Comparison of ENCODE assay signal across 31 cellular contexts in genomic region chr12:116694653-116695463, GRCh38. TPM values are rescaled to one million over a fixed set of nuclear protein-coding genes. Genes with fewer than 3 reads are reported as not detected.
DNase-seq lines count a peak whose midpoint lies in the region; ATAC-seq and TF ChIP-seq lines count a peak whose summit lies in the region.
"Had no signal": no experiment of that assay in that cellular context is flagged by ENCODE, and none has a peak within 500 bp of the region (broad histone marks: within the 10 kb centered on the region; RNA-seq: fewer than 3 reads in every experiment).

No MANE protein-coding gene starts in this region.

- peak overlapping the region; percentile 44 for H3K9ac ChIP-seq in Karpas-422 (ENCODE audit: low read length)
- H3K9ac ChIP-seq: SK-N-SH had no signal

- peak overlapping the region; percentile 48 to 69 for H3K4me3 Mint-ChIP-seq in CD14-positive monocyte
- H3K4me3 Mint-ChIP-seq: activated CD4-positive, alpha-beta T cell treated with anti-CD3 and anti-CD28 coated beads for 36 hours; activated CD8-positive, alpha-beta T cell treated with anti-CD3 and anti-CD28 coated beads, Interleukin-2, amount 10 ng/mL, durations not matched to agents 7 days and 5 days; natural killer cell had no signal

- ATAC-seq in GM21619 (IDR thresholded peaks at IDR 0.05; ENCODE audit: unreplicated experiment), result no peak
- ATAC-seq: activated CD4-positive, alpha-beta T cell treated with anti-CD3 and anti-CD28 coated beads for 36 hours; activated CD8-positive, alpha-beta T cell treated with anti-CD3 and anti-CD28 coated beads, Interleukin-2, amount 10 ng/mL, durations not matched to agents 7 days and 5 days; activated naive CD4-positive, alpha-beta T cell treated with anti-CD3 and anti-CD28 coated beads, Interleukin-2, amount 50 U/mL, for 72 hours; gastrocnemius medialis; left lung; natural killer cell; upper lobe of right lung had no signal

- H3K79me2 ChIP-seq in Karpas-422 (ENCODE audit: low read length), result no peaks in the 10 kb centered on the region

- H3K27ac Mint-ChIP-seq in CD14-positive monocyte, result no peak overlapping the region
- H3K27ac Mint-ChIP-seq: activated CD4-positive, alpha-beta T cell treated with anti-CD3 and anti-CD28 coated beads for 36 hours; activated CD8-positive, alpha-beta T cell treated with anti-CD3 and anti-CD28 coated beads, Interleukin-2, amount 10 ng/mL, durations not matched to agents 7 days and 5 days; activated naive CD4-positive, alpha-beta T cell treated with anti-CD3 and anti-CD28 coated beads, Interleukin-2, amount 50 U/mL, for 72 hours; activated T-helper 2 cell treated with anti-CD3 and anti-CD28 coated beads, Interferon-gamma antibody, Interleukin-2, Interleukin-4, amounts not matched to agents 10 μg/mL and 5 μg/mL and 100 μg/mL, durations not matched to agents 14 hours and 24 hours and 36 hours; natural killer cell had no signal

- 83% methylated on average over 22 of the region's 22 CpGs for WGBS in suprapubic skin

- DNase-seq in CD14-positive monocyte (ENCODE audit: low spot score), result no peak
- DNase-seq in Karpas-422, result peak; percentile 63
- peak; percentile 40 for DNase-seq in cerebellar cortex (ENCODE audit: low spot score)
- DNase-seq in mesenteric fat pad (ENCODE audit: low spot score), result peak; percentile 76
- no peak for DNase-seq in SKM-1 treated with dmso at 0.1 percent for 144 hours (lab: John Stamatoyannopoulos, UW; ENCODE audit: unreplicated experiment)
- DNase-seq in suprapubic skin (ENCODE audit: low spot score in 2 of 2), result no peak
- no peak for DNase-seq in activated gamma-delta T cell (lab: John Stamatoyannopoulos, UW)
- DNase-seq: ACHN; activated CD4-positive, alpha-beta T cell treated with anti-CD3 and anti-CD28 coated beads for 36 hours; activated CD8-positive, alpha-beta T cell treated with anti-CD3 and anti-CD28 coated beads, Interleukin-2, amount 10 ng/mL, durations not matched to agents 7 days and 5 days; Calu3; DND-41; esophagus squamous epithelium; gastrocnemius medialis; hypothalamus; left lung; midbrain; natural killer cell; NCI-H1092; NCI-H1694 treated with DMSO at 0.1 percent for 48 hours; NCI-H69; ovary; SK-N-SH; small intestine; stimulated activated CD4-positive, alpha-beta T cell treated with anti-CD3 and anti-CD28 coated beads, Interleukin-1b, Interleukin-23, amount 100 ng/mL, for 48 hours; T-helper 2 cell; upper lobe of right lung had no signal

- TF ChIP-seq POLR2A in suprapubic skin (IDR thresholded peaks at IDR 0.05), result no peak

- no peak for TF ChIP-seq EP300 in suprapubic skin (IDR thresholded peaks at IDR 0.05)

- H3K9me2 ChIP-seq in Karpas-422 (replicated peaks; ENCODE audit: insufficient read depth, low read length), result no peaks in the 10 kb centered on the region
- H3K9me2 ChIP-seq: SK-N-SH had no signal

- H3K9me3 Mint-ChIP-seq in CD14-positive monocyte, result no peaks in the 10 kb centered on the region
- H3K9me3 Mint-ChIP-seq: activated naive CD4-positive, alpha-beta T cell treated with anti-CD3 and anti-CD28 coated beads, Interleukin-2, amount 50 U/mL, for 72 hours; activated T-helper 2 cell treated with anti-CD3 and anti-CD28 coated beads, Interferon-gamma antibody, Interleukin-2, Interleukin-4, amounts not matched to agents 10 μg/mL and 5 μg/mL and 100 μg/mL, durations not matched to agents 14 hours and 24 hours and 36 hours; natural killer cell had no signal

- intact Hi-C loops in CD14-positive monocyte (cut with micrococcal nuclease), result no loop called here

- H3K4me3 ChIP-seq in Karpas-422 (ENCODE audit: low read length) (peak overlapping the region; percentile 48; the same call in 1 of the 2 replicates), suprapubic skin (no peak overlapping the region)
- H3K4me3 ChIP-seq: ovary, upper lobe of right lung had no signal

- no peak overlapping the region for H2AFZ ChIP-seq in Karpas-422 (ENCODE audit: low read length)

- H3K4me1 Mint-ChIP-seq in CD14-positive monocyte, result peaks cover 55% of the 10 kb centered on the region

- no peaks in the 10 kb centered on the region for H4K20me1 ChIP-seq in Karpas-422 (ENCODE audit: insufficient read depth, low read depth, low read length)

- H3K36me3 Mint-ChIP-seq in CD14-positive monocyte, result no peaks in the 10 kb centered on the region
- H3K36me3 Mint-ChIP-seq: activated naive CD4-positive, alpha-beta T cell treated with anti-CD3 and anti-CD28 coated beads, Interleukin-2, amount 50 U/mL, for 72 hours; natural killer cell had no signal

- no peaks in the 10 kb centered on the region for H3K27me3 ChIP-seq in Karpas-422 (ENCODE audit: low read length)
- H3K27me3 ChIP-seq in suprapubic skin, result peaks cover 8% of the 10 kb centered on the region
- H3K27me3 ChIP-seq: ovary had no signal

- H3K4me1 ChIP-seq in Karpas-422 (ENCODE audit: low read length) (peaks cover 74% of the 10 kb centered on the region), suprapubic skin (peaks cover 10% of the 10 kb centered on the region)

- H3K9me3 ChIP-seq in Karpas-422 (ENCODE audit: low read length) (no peaks in the 10 kb centered on the region), suprapubic skin (no peaks in the 10 kb centered on the region)
- H3K9me3 ChIP-seq: esophagus squamous epithelium, gastrocnemius medialis, left lung, ovary, SK-N-SH, upper lobe of right lung had no signal

- peaks cover 3 to 11% (median 4%) of the 10 kb centered on the region in 3 donors for H3K27me3 Mint-ChIP-seq in CD14-positive monocyte (ENCODE audit: low read depth in 3 of 3)

- H3K4me2 ChIP-seq in Karpas-422 (ENCODE audit: low read depth, low read length, poor library complexity, severe bottlenecking), result peak overlapping the region; percentile 76

- H3K27ac ChIP-seq in Karpas-422 (ENCODE audit: low read length), result peak overlapping the region; percentile 95
- H3K27ac ChIP-seq in suprapubic skin, result no peak overlapping the region
- H3K27ac ChIP-seq: esophagus squamous epithelium, HL-60, left lung, ovary, upper lobe of right lung had no signal

- H3K36me3 ChIP-seq in Karpas-422 (ENCODE audit: insufficient read depth, low read length) (no peaks in the 10 kb centered on the region), suprapubic skin (no peaks in the 10 kb centered on the region)
- H3K36me3 ChIP-seq: esophagus squamous epithelium, gastrocnemius medialis, left lung, ovary, upper lobe of right lung had no signal

- TF ChIP-seq CTCF in CD14-positive monocyte (IDR thresholded peaks at IDR 0.05), result no peak
- no peak for TF ChIP-seq CTCF in suprapubic skin (IDR thresholded peaks at IDR 0.05)

RNA-seq across cellular contexts. Expression of gene SPRING1, which starts 43.0 kb away (rescaled TPM):
- polyA plus RNA-seq in CD14-positive monocyte, result 10 to 100 TPM; 15.6 to 19.3 TPM
- 23.0 and 33.3 TPM in 2 replicates for total RNA-seq in Karpas-422 (2014; rRNA removed; shearing (Covaris generic); ENCODE audit: low replicate concordance)
- total RNA-seq in mesenteric fat pad, result 21.5 TPM
- 10 to 100 TPM; 19.9 to 31.4 (median 27.5) TPM for total RNA-seq in suprapubic skin

RNA-seq across cellular contexts. Expression of gene RNFT2, which starts 43.3 kb away (rescaled TPM):
- polyA plus RNA-seq in CD14-positive monocyte, result not detected
- total RNA-seq in Karpas-422 (2014; rRNA removed; shearing (Covaris generic); ENCODE audit: low replicate concordance), result 6.7 and 10.7 TPM in 2 replicates
- total RNA-seq in mesenteric fat pad, result 2.1 TPM
- 1 to 10 TPM in 1 of 4 donors, under 1 TPM in 3; 0.40 to 1.4 (median 0.69) TPM for total RNA-seq in suprapubic skin

Comparison
In these comparisons a context has a peak if more than half of its experiments do, and no peak if none do; other contexts are left out.
1. DNase-seq: peak in Karpas-422 (single experiment), cerebellar cortex (single experiment) and mesenteric fat pad (single experiment); none in CD14-positive monocyte (single experiment), SKM-1 treated with dmso at 0.1 percent for 144 hours (single experiment), suprapubic skin (0 of 2) and activated gamma-delta T cell (single experiment).